Comparison of ENCODE assay signal across 11 cellular contexts in the genomic region with DNA sequence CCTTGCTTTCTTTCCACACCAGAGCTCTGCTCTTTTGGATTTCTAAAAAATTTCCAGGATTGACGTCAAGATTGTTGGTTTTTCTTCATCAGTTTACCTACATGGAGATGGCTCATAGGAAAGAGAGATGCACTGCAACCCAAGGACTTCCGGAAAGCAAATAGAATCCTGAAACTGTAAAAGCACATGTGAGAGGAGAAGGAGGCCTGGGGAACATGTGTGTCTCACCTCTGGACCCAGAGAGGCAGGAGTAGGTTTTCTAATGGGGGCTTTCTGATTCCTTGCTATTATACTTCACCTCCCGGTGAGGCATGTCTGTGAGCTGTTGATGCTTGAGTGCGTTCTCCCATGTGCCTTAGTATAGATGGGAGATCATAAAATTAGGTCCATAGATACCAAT.
"Had no signal": no experiment of that assay in that cellular context is flagged by ENCODE, and none has a peak within 500 bp of the region (broad histone marks: within the 10 kb centered on the region; RNA-seq: fewer than 3 reads in every experiment).

No MANE protein-coding gene starts in this region.

- H3K4me3 ChIP-seq: GM23248, GM23338, HAP-1 had no signal

- FAIRE-seq: H1, H54 had no signal

- H3K9me3 ChIP-seq: HAP-1 had no signal

- H3K4me2 ChIP-seq: GM23338 had no signal

- DNase-seq: GM23248, GOT3, H7, H9, HCEC 1CT, HFFc6 had no signal

- H3K27ac ChIP-seq: GM23248 had no signal

- ATAC-seq: GM23338, HCT116 had no signal

- H2AFZ ChIP-seq: GM23248, GM23338 had no signal

- H3K9ac ChIP-seq: GM23248 had no signal

- H3K36me3 ChIP-seq: HAP-1 had no signal

- H3K4me1 ChIP-seq: HAP-1 had no signal
